In genomic region chr10:31384589-31384949, GRCh38 we compare ENCODE assay signal across 12 cellular contexts.
DNase-seq lines count a peak whose midpoint lies in the region; ATAC-seq, FAIRE-seq and TF ChIP-seq lines count a peak whose summit lies in the region.
"Had no signal": no experiment of that assay in that cellular context is flagged by ENCODE, and none has a peak within 500 bp of the region (broad histone marks: within the 10 kb centered on the region; RNA-seq: fewer than 3 reads in every experiment).

No MANE protein-coding gene starts in this region.

- TF ChIP-seq EP300 in GM12878 (IDR thresholded peaks at IDR 0.05; ENCODE audit: borderline replicate concordance in 1 of 2, control insufficient read depth in 1 of 2, low read depth in 2 of 2, low read length in 2 of 2) (no peak), tibial nerve (IDR thresholded peaks at IDR 0.05) (no peak)

- TSS peak; percentile 76 for BruUV-seq in GM12878 (replicated peaks; lab: Mats Ljungman, UMichigan)

- peak overlapping the region; percentile 97 for H3K27ac ChIP-seq in GM12878 (ENCODE audit: control insufficient read depth, insufficient read depth)
- H3K27ac ChIP-seq in upper lobe of right lung = no peak overlapping the region
- no peak overlapping the region for H3K27ac ChIP-seq in tibial nerve
- H3K27ac ChIP-seq: BLaER1 treated with 17β-estradiol and CSF1 and Interleukin-3, amounts not matched to agents 10 nM and 100 nM had no signal

- ATAC-seq in GM18517 (IDR thresholded peaks at IDR 0.05; ENCODE audit: unreplicated experiment) (peak; percentile 17), GM21528 (IDR thresholded peaks at IDR 0.05; ENCODE audit: low FRiP score, unreplicated experiment) (peak; percentile 33), HG03159 (IDR thresholded peaks at IDR 0.05; ENCODE audit: unreplicated experiment) (peak; percentile 14), GM12878 (peak; percentile 38), upper lobe of right lung (no peak)
- ATAC-seq: sciatic nerve had no signal

- H3K4me2 ChIP-seq in GM12878 (ENCODE audit: control insufficient read depth, insufficient read depth) = peak overlapping the region; percentile 80
- H3K4me2 ChIP-seq: BLaER1 treated with 17β-estradiol and CSF1 and Interleukin-3, amounts not matched to agents 10 nM and 100 nM had no signal

- H3K4me3 ChIP-seq in GM12878 (peak overlapping the region; percentile 32; the same call in 1 of the 2 replicates), upper lobe of right lung (no peak overlapping the region), tibial nerve (no peak overlapping the region)
- H3K4me3 ChIP-seq: BLaER1 treated with 17β-estradiol and CSF1 and Interleukin-3, amounts not matched to agents 10 nM and 100 nM had no signal

- H3K27me3 ChIP-seq in GM12878 (replicated peaks in 1 of 2; ENCODE audit: control insufficient read depth in 2 of 2, insufficient read depth in 2 of 2, low read length in 1 of 2) (no peaks in the 10 kb centered on the region), upper lobe of right lung (no peaks in the 10 kb centered on the region), tibial nerve (no peaks in the 10 kb centered on the region)
- H3K27me3 ChIP-seq: BLaER1 treated with 17β-estradiol and CSF1 and Interleukin-3, amounts not matched to agents 10 nM and 100 nM had no signal

- intact Hi-C loops in GM12878 (cut with micrococcal nuclease; ENCODE audit: unreplicated experiment) = loop anchor here (2.0 to 10.0 kb wide), 3 partner anchors 37 to 600 kb away; partner anchors contain the start of gene ZEB1
- intact Hi-C loops in upper lobe of right lung (cut with DNase I) = no loop called here

- POLR2A ChIA-PET in GM12878 (lab: Charles Lee) = interaction anchor here (0.7 to 3.2 kb wide), 5 partner anchors 9 to 61 kb away, joined by 3 to 10 read pairs (median 5); no protein-coding TSS in a partner anchor

- H3K9me3 ChIP-seq in GM12878 (replicated peaks; ENCODE audit: control insufficient read depth, insufficient read depth, low read length) (peaks cover 7% of the 10 kb centered on the region; the same call in 2 of the 3 replicates), upper lobe of right lung (no peaks in the 10 kb centered on the region), tibial nerve (no peaks in the 10 kb centered on the region)
- H3K9me3 ChIP-seq: BLaER1 treated with 17β-estradiol and CSF1 and Interleukin-3, amounts not matched to agents 10 nM and 100 nM had no signal

- peak overlapping the region; percentile 60 for H3K9ac ChIP-seq in GM12878 (ENCODE audit: control insufficient read depth, insufficient read depth, low read length)
- H3K9ac ChIP-seq: BLaER1 treated with 17β-estradiol and CSF1 and Interleukin-3, amounts not matched to agents 10 nM and 100 nM had no signal

- TF ChIP-seq CTCF in GM12878 (IDR thresholded peaks at IDR 0.05 in 2 of 3, conservative IDR thresholded peaks at IDR 0.05 in 1 of 3; ENCODE audit: control insufficient read depth in 2 of 3, extremely low read depth in 1 of 3, insufficient read depth in 1 of 3, low read depth in 3 of 3, low read length in 3 of 3) = no peak
- no peak for TF ChIP-seq CTCF in upper lobe of right lung (IDR thresholded peaks at IDR 0.05)
- TF ChIP-seq CTCF in tibial nerve (IDR thresholded peaks at IDR 0.05) = no peak

- RAD21 ChIA-PET in GM12878 (lab: Charles Lee; ENCODE audit: unreplicated experiment) = interaction anchor here (0.7 to 3.5 kb wide), 17 partner anchors 9 to 648 kb away, joined by 3 to 16 read pairs (median 6); partner anchors contain the start of gene ZNF438

- peaks cover 19% of the 10 kb centered on the region for H3K4me1 ChIP-seq in GM12878 (ENCODE audit: control insufficient read depth, insufficient read depth, low read length)
- no peaks in the 10 kb centered on the region for H3K4me1 ChIP-seq in upper lobe of right lung
- H3K4me1 ChIP-seq in tibial nerve = no peaks in the 10 kb centered on the region
- H3K4me1 ChIP-seq: BLaER1 treated with 17β-estradiol and CSF1 and Interleukin-3, amounts not matched to agents 10 nM and 100 nM had no signal

- DNase-seq in GM12878 (ENCODE audit: low read depth, low spot score) = no peak
- DNase-seq in upper lobe of right lung = no peak
- no peak for DNase-seq in anterior cingulate cortex (lab: John Stamatoyannopoulos, UW)
- DNase-seq in tibial nerve (ENCODE audit: low spot score in 2 of 2) = no peak
- DNase-seq in cerebellar nuclear complex (lab: John Stamatoyannopoulos, UW) = no peak
- DNase-seq: NCI-H1048, NCI-H510A treated with DMSO at 0.1 percent for 48 hours had no signal

- H3K79me2 ChIP-seq in GM12878 (ENCODE audit: control insufficient read depth, insufficient read depth, low read length) = peaks cover 62% of the 10 kb centered on the region

- H4K20me1 ChIP-seq in GM12878 (ENCODE audit: control insufficient read depth, insufficient read depth) = no peaks in the 10 kb centered on the region
- H4K20me1 ChIP-seq: BLaER1 treated with 17β-estradiol and CSF1 and Interleukin-3, amounts not matched to agents 10 nM and 100 nM had no signal

- SMC1A ChIA-PET in GM12878 (lab: Charles Lee; ENCODE audit: uncharacterized antibody, unreplicated experiment) = interaction anchor here (0.8 to 2.1 kb wide), 11 partner anchors 9 to 683 kb away, joined by 3 to 15 read pairs (median 4); no protein-coding TSS in a partner anchor

- H2AFZ ChIP-seq in GM12878 (ENCODE audit: control insufficient read depth, low read depth, low read length) = 0 out of 2 replicates have a peak overlapping the region, but pooled peaks have one; percentile 27

- CTCF ChIA-PET in GM12878 (lab: Yijun Ruan, JAX) = interaction anchor here (0.9 to 1.4 kb wide), 4 partner anchors 18 to 67 kb away, joined by 3 to 5 read pairs (median 4); no protein-coding TSS in a partner anchor

- WGBS in GM12878 (ENCODE audit: insufficient coverage, insufficient replicate concordance, low lambda C conversion rate, missing lambda C conversion rate) = 38% methylated on average over 2 of the region's 2 CpGs
- WGBS in tibial nerve, 2 donors = 89 to 90% methylated on average over 2 of the region's 2 CpGs

- no peak for FAIRE-seq in GM12878 (lab: Jason Lieb, UNC)

- in situ Hi-C loops in GM12878 (cut with MboI) = no loop called here

- TF ChIP-seq RAD21 in GM12878 (IDR thresholded peaks at IDR 0.05; ENCODE audit: insufficient read depth, low read depth, low read length) = no peak

- peaks cover 2 to 10% of the 10 kb centered on the region in 2 experiments for H3K36me3 ChIP-seq in GM12878 (ENCODE audit: control insufficient read depth in 2 of 2, insufficient read depth in 2 of 2, low read length in 1 of 2)
- no peaks in the 10 kb centered on the region for H3K36me3 ChIP-seq in upper lobe of right lung
- no peaks in the 10 kb centered on the region for H3K36me3 ChIP-seq in tibial nerve
- H3K36me3 ChIP-seq: BLaER1 treated with 17β-estradiol and CSF1 and Interleukin-3, amounts not matched to agents 10 nM and 100 nM had no signal

- TF ChIP-seq POLR2A in GM12878 (IDR thresholded peaks at IDR 0.05; ENCODE audit: low read depth, low read length) (no peak), tibial nerve (IDR thresholded peaks at IDR 0.05) (no peak)

TF ChIP-seq in GM12878, 131 proteins besides CTCF, POLR2A, EP300 and RAD21 (continues in another document):
- TF ChIP-seq SREBF1 (IDR thresholded peaks at IDR 0.05; ENCODE audit: low read length) (no peak), KDM1A (IDR thresholded peaks at IDR 0.05; ENCODE audit: borderline replicate concordance) (no peak), WRNIP1 (IDR thresholded peaks at IDR 0.05; ENCODE audit: borderline replicate concordance, low read depth, low read length) (no peak), BCL3 (IDR thresholded peaks at IDR 0.05; ENCODE audit: borderline replicate concordance, insufficient read depth, low read depth, low read length, poor library complexity, severe bottlenecking) (peak; percentile 2), RAD51 (IDR thresholded peaks at IDR 0.05) (no peak), JUND (IDR thresholded peaks at IDR 0.05; ENCODE audit: low read depth, low read length) (no peak), SIN3A (IDR thresholded peaks at IDR 0.05; ENCODE audit: low read depth, low read length) (no peak), KLF5 (IDR thresholded peaks at IDR 0.05; ENCODE audit: partially characterized antibody) (no peak)
- TF ChIP-seq, protein P1, sequence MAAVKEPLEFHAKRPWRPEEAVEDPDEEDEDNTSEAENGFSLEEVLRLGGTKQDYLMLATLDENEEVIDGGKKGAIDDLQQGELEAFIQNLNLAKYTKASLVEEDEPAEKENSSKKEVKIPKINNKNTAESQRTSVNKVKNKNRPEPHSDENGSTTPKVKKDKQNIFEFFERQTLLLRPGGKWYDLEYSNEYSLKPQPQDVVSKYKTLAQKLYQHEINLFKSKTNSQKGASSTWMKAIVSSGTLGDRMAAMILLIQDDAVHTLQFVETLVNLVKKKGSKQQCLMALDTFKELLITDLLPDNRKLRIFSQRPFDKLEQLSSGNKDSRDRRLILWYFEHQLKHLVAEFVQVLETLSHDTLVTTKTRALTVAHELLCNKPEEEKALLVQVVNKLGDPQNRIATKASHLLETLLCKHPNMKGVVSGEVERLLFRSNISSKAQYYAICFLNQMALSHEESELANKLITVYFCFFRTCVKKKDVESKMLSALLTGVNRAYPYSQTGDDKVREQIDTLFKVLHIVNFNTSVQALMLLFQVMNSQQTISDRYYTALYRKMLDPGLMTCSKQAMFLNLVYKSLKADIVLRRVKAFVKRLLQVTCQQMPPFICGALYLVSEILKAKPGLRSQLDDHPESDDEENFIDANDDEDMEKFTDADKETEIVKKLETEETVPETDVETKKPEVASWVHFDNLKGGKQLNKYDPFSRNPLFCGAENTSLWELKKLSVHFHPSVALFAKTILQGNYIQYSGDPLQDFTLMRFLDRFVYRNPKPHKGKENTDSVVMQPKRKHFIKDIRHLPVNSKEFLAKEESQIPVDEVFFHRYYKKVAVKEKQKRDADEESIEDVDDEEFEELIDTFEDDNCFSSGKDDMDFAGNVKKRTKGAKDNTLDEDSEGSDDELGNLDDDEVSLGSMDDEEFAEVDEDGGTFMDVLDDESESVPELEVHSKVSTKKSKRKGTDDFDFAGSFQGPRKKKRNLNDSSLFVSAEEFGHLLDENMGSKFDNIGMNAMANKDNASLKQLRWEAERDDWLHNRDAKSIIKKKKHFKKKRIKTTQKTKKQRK (IDR thresholded peaks at IDR 0.05; ENCODE audit: low read depth, low read length) = no peak
